1 cellular context compared by ENCODE assay signal in the genomic region with DNA sequence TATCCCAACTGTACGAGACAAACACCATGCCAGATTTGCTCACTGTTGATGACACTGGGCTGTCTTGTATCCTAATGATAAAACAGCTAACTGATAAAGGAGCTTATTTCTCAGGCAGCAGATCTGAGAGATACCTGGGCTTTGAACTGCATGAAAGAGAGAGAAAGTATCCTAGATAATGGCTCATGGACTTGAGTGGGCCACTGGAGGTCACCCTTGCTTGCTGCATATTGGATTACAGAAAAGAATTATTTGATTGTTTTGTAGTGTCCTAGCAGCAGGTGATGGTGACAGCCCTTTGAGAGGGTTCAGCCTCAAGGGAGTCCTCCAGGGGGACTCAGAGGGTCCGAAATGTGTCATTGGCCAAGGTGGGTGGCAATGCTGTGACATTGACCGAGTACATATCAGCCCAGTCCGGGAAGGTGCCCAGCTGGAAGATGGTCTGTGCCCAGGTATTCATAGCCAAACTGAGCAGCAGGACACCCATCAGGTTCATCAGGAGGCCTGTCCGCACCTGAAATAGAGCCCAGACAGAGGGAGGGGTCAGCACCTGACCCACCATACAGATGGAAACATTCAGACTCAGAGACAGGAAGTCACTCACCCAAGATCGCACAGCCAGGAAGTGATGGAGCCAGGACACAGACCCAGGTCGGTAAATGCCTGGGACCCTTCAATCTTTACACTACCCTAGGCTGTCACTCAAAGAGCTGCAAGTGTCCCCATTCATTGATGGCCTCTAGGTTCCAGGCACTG.
TF ChIP-seq lines count a peak whose summit lies in the region.

No MANE protein-coding gene starts in this region.

TF ChIP-seq in HepG2, 621 proteins besides CTCF, POLR2A, EP300 and RAD21 (continues in another document):
- TF ChIP-seq ZNF280D (CRISPR knock-in tag; IDR thresholded peaks at IDR 0.05) (no peak), ASH2L (IDR thresholded peaks at IDR 0.05; ENCODE audit: insufficient read length, low read depth, low read length) (no peak), HNF4A (CRISPR knock-in tag; IDR thresholded peaks at IDR 0.05) (no peak), TEAD2 (CRISPR knock-in tag; IDR thresholded peaks at IDR 0.05) (no peak), ATAD3A (CRISPR knock-in tag; IDR thresholded peaks at IDR 0.05) (no peak), ZNF546 (CRISPR knock-in tag; conservative IDR thresholded peaks at IDR 0.05) (no peak), ZNF781 (CRISPR knock-in tag; IDR thresholded peaks at IDR 0.05; ENCODE audit: borderline replicate concordance, not compliant biosample characterization) (no peak), ZBTB14 (CRISPR knock-in tag; IDR thresholded peaks at IDR 0.05) (no peak), KLF11 (CRISPR knock-in tag; IDR thresholded peaks at IDR 0.05) (no peak), MATR3 (CRISPR knock-in tag; IDR thresholded peaks at IDR 0.05) (no peak), NFIB (CRISPR knock-in tag; IDR thresholded peaks at IDR 0.05; ENCODE audit: borderline replicate concordance) (0 out of 2 replicates have a peak, but pooled peaks have one; percentile 24), HMG20B (CRISPR knock-in tag; conservative IDR thresholded peaks at IDR 0.05) (no peak), KAT8 (CRISPR knock-in tag; IDR thresholded peaks at IDR 0.05) (no peak), ZNF552 (CRISPR knock-in tag; IDR thresholded peaks at IDR 0.05; ENCODE audit: borderline replicate concordance) (no peak), IRF2 (CRISPR knock-in tag; IDR thresholded peaks at IDR 0.05) (no peak), ZNF816 (CRISPR knock-in tag; IDR thresholded peaks at IDR 0.05; ENCODE audit: borderline replicate concordance) (no peak), PHB2 (IDR thresholded peaks at IDR 0.05; ENCODE audit: partially characterized antibody) (no peak), ZNF597 (CRISPR knock-in tag; IDR thresholded peaks at IDR 0.05) (no peak), HOMEZ (CRISPR knock-in tag; IDR thresholded peaks at IDR 0.05; ENCODE audit: low read depth) (no peak; the same call in 1 of the 2 replicates), KMT2B (CRISPR knock-in tag; IDR thresholded peaks at IDR 0.05) (no peak), NPAS2 (CRISPR knock-in tag; IDR thresholded peaks at IDR 0.05; ENCODE audit: borderline replicate concordance) (no peak), SMC3 (IDR thresholded peaks at IDR 0.05; ENCODE audit: low read length) (peak; percentile 71), HOXA5 (CRISPR knock-in tag; IDR thresholded peaks at IDR 0.05) (no peak), ZKSCAN1 (IDR thresholded peaks at IDR 0.05; ENCODE audit: low read length) (no peak), ZNF468 (CRISPR knock-in tag; IDR thresholded peaks at IDR 0.05) (no peak), ZBTB43 (CRISPR knock-in tag; conservative IDR thresholded peaks at IDR 0.05) (no peak), ZNF274 (CRISPR knock-in tag; IDR thresholded peaks at IDR 0.05) (no peak), CHCHD3 (CRISPR knock-in tag; IDR thresholded peaks at IDR 0.05) (no peak), PCBP2 (optimal IDR thresholded peaks at IDR 0.05; ENCODE audit: low read depth, low read length, poor library complexity, severe bottlenecking) (no peak), CERS6 (CRISPR knock-in tag; IDR thresholded peaks at IDR 0.05) (no peak), SMAD1 (CRISPR knock-in tag; IDR thresholded peaks at IDR 0.05; ENCODE audit: borderline replicate concordance, low read depth) (no peak), ZNF382 (CRISPR knock-in tag; IDR thresholded peaks at IDR 0.05; ENCODE audit: borderline replicate concordance) (no peak)
- TF ChIP-seq, protein P1, sequence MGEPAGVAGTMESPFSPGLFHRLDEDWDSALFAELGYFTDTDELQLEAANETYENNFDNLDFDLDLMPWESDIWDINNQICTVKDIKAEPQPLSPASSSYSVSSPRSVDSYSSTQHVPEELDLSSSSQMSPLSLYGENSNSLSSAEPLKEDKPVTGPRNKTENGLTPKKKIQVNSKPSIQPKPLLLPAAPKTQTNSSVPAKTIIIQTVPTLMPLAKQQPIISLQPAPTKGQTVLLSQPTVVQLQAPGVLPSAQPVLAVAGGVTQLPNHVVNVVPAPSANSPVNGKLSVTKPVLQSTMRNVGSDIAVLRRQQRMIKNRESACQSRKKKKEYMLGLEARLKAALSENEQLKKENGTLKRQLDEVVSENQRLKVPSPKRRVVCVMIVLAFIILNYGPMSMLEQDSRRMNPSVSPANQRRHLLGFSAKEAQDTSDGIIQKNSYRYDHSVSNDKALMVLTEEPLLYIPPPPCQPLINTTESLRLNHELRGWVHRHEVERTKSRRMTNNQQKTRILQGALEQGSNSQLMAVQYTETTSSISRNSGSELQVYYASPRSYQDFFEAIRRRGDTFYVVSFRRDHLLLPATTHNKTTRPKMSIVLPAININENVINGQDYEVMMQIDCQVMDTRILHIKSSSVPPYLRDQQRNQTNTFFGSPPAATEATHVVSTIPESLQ (CRISPR knock-in tag; conservative IDR thresholded peaks at IDR 0.05) = 0 out of 2 replicates have a peak, but pooled peaks have one; percentile 48
- TF ChIP-seq, protein P2, sequence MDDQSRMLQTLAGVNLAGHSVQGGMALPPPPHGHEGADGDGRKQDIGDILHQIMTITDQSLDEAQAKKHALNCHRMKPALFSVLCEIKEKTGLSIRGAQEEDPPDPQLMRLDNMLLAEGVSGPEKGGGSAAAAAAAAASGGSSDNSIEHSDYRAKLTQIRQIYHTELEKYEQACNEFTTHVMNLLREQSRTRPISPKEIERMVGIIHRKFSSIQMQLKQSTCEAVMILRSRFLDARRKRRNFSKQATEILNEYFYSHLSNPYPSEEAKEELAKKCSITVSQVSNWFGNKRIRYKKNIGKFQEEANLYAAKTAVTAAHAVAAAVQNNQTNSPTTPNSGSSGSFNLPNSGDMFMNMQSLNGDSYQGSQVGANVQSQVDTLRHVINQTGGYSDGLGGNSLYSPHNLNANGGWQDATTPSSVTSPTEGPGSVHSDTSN (CRISPR knock-in tag; IDR thresholded peaks at IDR 0.05; ENCODE audit: borderline replicate concordance) = no peak
- TF ChIP-seq, protein P3, sequence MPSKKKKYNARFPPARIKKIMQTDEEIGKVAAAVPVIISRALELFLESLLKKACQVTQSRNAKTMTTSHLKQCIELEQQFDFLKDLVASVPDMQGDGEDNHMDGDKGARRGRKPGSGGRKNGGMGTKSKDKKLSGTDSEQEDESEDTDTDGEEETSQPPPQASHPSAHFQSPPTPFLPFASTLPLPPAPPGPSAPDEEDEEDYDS (CRISPR knock-in tag; IDR thresholded peaks at IDR 0.05) = 0 out of 2 replicates have a peak, but pooled peaks have one; percentile 19
- TF ChIP-seq, protein P4, sequence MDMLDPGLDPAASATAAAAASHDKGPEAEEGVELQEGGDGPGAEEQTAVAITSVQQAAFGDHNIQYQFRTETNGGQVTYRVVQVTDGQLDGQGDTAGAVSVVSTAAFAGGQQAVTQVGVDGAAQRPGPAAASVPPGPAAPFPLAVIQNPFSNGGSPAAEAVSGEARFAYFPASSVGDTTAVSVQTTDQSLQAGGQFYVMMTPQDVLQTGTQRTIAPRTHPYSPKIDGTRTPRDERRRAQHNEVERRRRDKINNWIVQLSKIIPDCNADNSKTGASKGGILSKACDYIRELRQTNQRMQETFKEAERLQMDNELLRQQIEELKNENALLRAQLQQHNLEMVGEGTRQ (IDR thresholded peaks at IDR 0.05; ENCODE audit: low read depth, low read length) = no peak
- TF ChIP-seq, protein P4 (CRISPR knock-in tag; IDR thresholded peaks at IDR 0.05; ENCODE audit: borderline replicate concordance) = no peak
- TF ChIP-seq, protein P5, sequence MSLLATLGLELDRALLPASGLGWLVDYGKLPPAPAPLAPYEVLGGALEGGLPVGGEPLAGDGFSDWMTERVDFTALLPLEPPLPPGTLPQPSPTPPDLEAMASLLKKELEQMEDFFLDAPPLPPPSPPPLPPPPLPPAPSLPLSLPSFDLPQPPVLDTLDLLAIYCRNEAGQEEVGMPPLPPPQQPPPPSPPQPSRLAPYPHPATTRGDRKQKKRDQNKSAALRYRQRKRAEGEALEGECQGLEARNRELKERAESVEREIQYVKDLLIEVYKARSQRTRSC (CRISPR knock-in tag; IDR thresholded peaks at IDR 0.05; ENCODE audit: low read depth) = no peak
- TF ChIP-seq, protein P6, sequence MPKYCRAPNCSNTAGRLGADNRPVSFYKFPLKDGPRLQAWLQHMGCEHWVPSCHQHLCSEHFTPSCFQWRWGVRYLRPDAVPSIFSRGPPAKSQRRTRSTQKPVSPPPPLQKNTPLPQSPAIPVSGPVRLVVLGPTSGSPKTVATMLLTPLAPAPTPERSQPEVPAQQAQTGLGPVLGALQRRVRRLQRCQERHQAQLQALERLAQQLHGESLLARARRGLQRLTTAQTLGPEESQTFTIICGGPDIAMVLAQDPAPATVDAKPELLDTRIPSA (CRISPR knock-in tag; IDR thresholded peaks at IDR 0.05; ENCODE audit: borderline replicate concordance) = no peak
- TF ChIP-seq, protein P7, sequence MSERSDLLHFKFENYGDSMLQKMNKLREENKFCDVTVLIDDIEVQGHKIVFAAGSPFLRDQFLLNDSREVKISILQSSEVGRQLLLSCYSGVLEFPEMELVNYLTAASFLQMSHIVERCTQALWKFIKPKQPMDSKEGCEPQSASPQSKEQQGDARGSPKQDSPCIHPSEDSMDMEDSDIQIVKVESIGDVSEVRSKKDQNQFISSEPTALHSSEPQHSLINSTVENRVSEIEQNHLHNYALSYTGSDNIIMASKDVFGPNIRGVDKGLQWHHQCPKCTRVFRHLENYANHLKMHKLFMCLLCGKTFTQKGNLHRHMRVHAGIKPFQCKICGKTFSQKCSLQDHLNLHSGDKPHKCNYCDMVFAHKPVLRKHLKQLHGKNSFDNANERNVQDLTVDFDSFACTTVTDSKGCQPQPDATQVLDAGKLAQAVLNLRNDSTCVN (CRISPR knock-in tag; IDR thresholded peaks at IDR 0.05; ENCODE audit: borderline replicate concordance) = no peak
